38 cellular contexts compared by ENCODE assay signal in genomic region chr4:178966644-178967043, GRCh38.
"Had no signal": no experiment of that assay in that cellular context is flagged by ENCODE, and none has a peak within 500 bp of the region (broad histone marks: within the 10 kb centered on the region; RNA-seq: fewer than 3 reads in every experiment).

No MANE protein-coding gene starts in this region.

- H3K4me3 ChIP-seq: adrenal gland, ascending aorta, body of pancreas, breast epithelium, cardiac muscle cell had no signal

- H3K27me3 ChIP-seq: adrenal gland, ascending aorta, body of pancreas, brain microvascular endothelial cell, breast epithelium, cardiac muscle cell had no signal

- H3K27ac Mint-ChIP-seq: activated naive CD4-positive, alpha-beta T cell treated with anti-CD3 and anti-CD28 coated beads for 36 hours; activated naive CD4-positive, alpha-beta T cell treated with anti-CD3 and anti-CD28 coated beads, Interleukin-2, amount 10 ng/mL, durations not matched to agents 7 days and 5 days; activated naive CD4-positive, alpha-beta T cell treated with anti-CD3 and anti-CD28 coated beads, Interleukin-2, amount 50 U/mL, for 24 hours; activated naive CD4-positive, alpha-beta T cell treated with anti-CD3 and anti-CD28 coated beads, Interleukin-2, amount 50 U/mL, for 72 hours; activated naive CD8-positive, alpha-beta T cell; activated naive CD8-positive, alpha-beta T cell treated with anti-CD3 and anti-CD28 coated beads for 36 hours; activated naive CD8-positive, alpha-beta T cell treated with anti-CD3 and anti-CD28 coated beads, Interleukin-2, amount 10 ng/mL, durations not matched to agents 7 days and 5 days; activated naive CD8-positive, alpha-beta T cell treated with anti-CD3 and anti-CD28 coated beads, Interleukin-2, amount 50 U/mL, for 24 hours; activated T-cell treated with anti-CD3 and anti-CD28 coated beads, Interleukin-2, amount 50 U/mL, for 24 hours; activated T-cell treated with anti-CD3 and anti-CD28 coated beads, Interleukin-2, amount 50 U/mL, for 72 hours; activated T-helper 1 cell treated with anti-CD3 and anti-CD28 coated beads, Interleukin-12 subunit alpha, Interleukin-12 subunit beta, Interleukin-2, Interleukin-4 antibody, amounts not matched to agents 30 ng/mL and 10 ng/mL and 1 ng/mL, durations not matched to agents 14 hours and 24 hours and 36 hours; activated T-helper 17 cell treated with anti-CD3 and anti-CD28 coated beads, Interleukin-2, amount 50 U/mL, for 72 hours; activated T-helper 2 cell treated with anti-CD3 and anti-CD28 coated beads, Interferon-gamma antibody, Interleukin-2, Interleukin-4, amounts not matched to agents 10 μg/mL and 5 μg/mL and 100 μg/mL, durations not matched to agents 14 hours and 24 hours and 36 hours; brain had no signal

- H3K9me3 ChIP-seq: adrenal gland, ascending aorta, body of pancreas, breast epithelium had no signal

- H3K27me3 Mint-ChIP-seq: activated naive CD4-positive, alpha-beta T cell treated with anti-CD3 and anti-CD28 coated beads, Interleukin-2, amount 10 ng/mL, durations not matched to agents 7 days and 5 days; activated naive CD4-positive, alpha-beta T cell treated with anti-CD3 and anti-CD28 coated beads, Interleukin-2, amount 50 U/mL, for 24 hours; activated naive CD8-positive, alpha-beta T cell; activated naive CD8-positive, alpha-beta T cell treated with anti-CD3 and anti-CD28 coated beads for 36 hours; activated naive CD8-positive, alpha-beta T cell treated with anti-CD3 and anti-CD28 coated beads, Interleukin-2, amount 10 ng/mL, durations not matched to agents 7 days and 5 days; activated naive CD8-positive, alpha-beta T cell treated with anti-CD3 and anti-CD28 coated beads, Interleukin-2, amount 50 U/mL, for 24 hours; activated T-cell treated with anti-CD3 and anti-CD28 coated beads, Interleukin-2, amount 50 U/mL, for 24 hours; activated T-helper 17 cell treated with anti-CD3 and anti-CD28 coated beads, Interleukin-2, amount 50 U/mL, for 72 hours; brain; central memory CD8-positive, alpha-beta T cell had no signal

- H3K36me3 ChIP-seq: adrenal gland, ascending aorta, brain microvascular endothelial cell, breast epithelium, cardiac muscle cell had no signal

- H3K4me1 ChIP-seq: adrenal gland, ascending aorta, body of pancreas, breast epithelium had no signal

- H3K27ac ChIP-seq: adrenal gland, ascending aorta, body of pancreas, brain microvascular endothelial cell, breast epithelium, cardiac muscle cell had no signal

- ATAC-seq: activated naive CD4-positive, alpha-beta T cell treated with anti-CD3 and anti-CD28 coated beads, Interleukin-2, amount 50 U/mL, for 72 hours; activated naive CD8-positive, alpha-beta T cell treated with anti-CD3 and anti-CD28 coated beads, Interleukin-2, amount 50 U/mL, for 24 hours; activated T-cell treated with anti-CD3 and anti-CD28 coated beads, Interleukin-2, amount 50 U/mL, for 4 hours; activated T-cell treated with anti-CD3 and anti-CD28 coated beads, Interleukin-2, amount 50 U/mL, for 72 hours; activated T-helper 17 cell treated with anti-CD3 and anti-CD28 coated beads, Interleukin-2, amount 50 U/mL, for 72 hours; body of pancreas had no signal

- H3K9me3 Mint-ChIP-seq: activated naive CD4-positive, alpha-beta T cell treated with anti-CD3 and anti-CD28 coated beads for 36 hours; activated naive CD8-positive, alpha-beta T cell treated with anti-CD3 and anti-CD28 coated beads for 36 hours; brain had no signal

- H3K4me3 Mint-ChIP-seq: activated naive CD4-positive, alpha-beta T cell treated with anti-CD3 and anti-CD28 coated beads for 36 hours; activated naive CD4-positive, alpha-beta T cell treated with anti-CD3 and anti-CD28 coated beads, Interleukin-2, amount 10 ng/mL, durations not matched to agents 7 days and 5 days; activated naive CD4-positive, alpha-beta T cell treated with anti-CD3 and anti-CD28 coated beads, Interleukin-2, amount 50 U/mL, for 24 hours; activated naive CD8-positive, alpha-beta T cell; activated naive CD8-positive, alpha-beta T cell treated with anti-CD3 and anti-CD28 coated beads for 36 hours; activated naive CD8-positive, alpha-beta T cell treated with anti-CD3 and anti-CD28 coated beads, Interleukin-2, amount 10 ng/mL, durations not matched to agents 7 days and 5 days; activated naive CD8-positive, alpha-beta T cell treated with anti-CD3 and anti-CD28 coated beads, Interleukin-2, amount 50 U/mL, for 24 hours; activated T-cell treated with anti-CD3 and anti-CD28 coated beads, Interleukin-2, amount 50 U/mL, for 24 hours; activated T-cell treated with anti-CD3 and anti-CD28 coated beads, Interleukin-2, amount 50 U/mL, for 4 hours; activated T-cell treated with anti-CD3 and anti-CD28 coated beads, Interleukin-2, amount 50 U/mL, for 72 hours; activated T-helper 1 cell treated with anti-CD3 and anti-CD28 coated beads, Interleukin-12 subunit alpha, Interleukin-12 subunit beta, Interleukin-2, Interleukin-4 antibody, amounts not matched to agents 30 ng/mL and 10 ng/mL and 1 ng/mL, durations not matched to agents 14 hours and 24 hours and 36 hours; activated T-helper 17 cell treated with anti-CD3 and anti-CD28 coated beads, Interleukin-2, amount 50 U/mL, for 72 hours; brain; central memory CD8-positive, alpha-beta T cell had no signal

- H3K36me3 Mint-ChIP-seq: activated naive CD4-positive, alpha-beta T cell treated with anti-CD3 and anti-CD28 coated beads, Interleukin-2, amount 10 ng/mL, durations not matched to agents 7 days and 5 days; activated naive CD4-positive, alpha-beta T cell treated with anti-CD3 and anti-CD28 coated beads, Interleukin-2, amount 50 U/mL, for 24 hours; activated naive CD4-positive, alpha-beta T cell treated with anti-CD3 and anti-CD28 coated beads, Interleukin-2, amount 50 U/mL, for 72 hours; activated naive CD8-positive, alpha-beta T cell; activated naive CD8-positive, alpha-beta T cell treated with anti-CD3 and anti-CD28 coated beads for 36 hours; activated naive CD8-positive, alpha-beta T cell treated with anti-CD3 and anti-CD28 coated beads, Interleukin-2, amount 10 ng/mL, durations not matched to agents 7 days and 5 days; brain had no signal

- H3K4me1 Mint-ChIP-seq: activated naive CD4-positive, alpha-beta T cell treated with anti-CD3 and anti-CD28 coated beads, Interleukin-2, amount 10 ng/mL, durations not matched to agents 7 days and 5 days; activated naive CD4-positive, alpha-beta T cell treated with anti-CD3 and anti-CD28 coated beads, Interleukin-2, amount 50 U/mL, for 24 hours; activated naive CD8-positive, alpha-beta T cell treated with anti-CD3 and anti-CD28 coated beads for 36 hours; activated naive CD8-positive, alpha-beta T cell treated with anti-CD3 and anti-CD28 coated beads, Interleukin-2, amount 10 ng/mL, durations not matched to agents 7 days and 5 days; activated naive CD8-positive, alpha-beta T cell treated with anti-CD3 and anti-CD28 coated beads, Interleukin-2, amount 50 U/mL, for 24 hours; activated T-helper 17 cell treated with anti-CD3 and anti-CD28 coated beads, Interleukin-2, amount 50 U/mL, for 72 hours; brain; central memory CD8-positive, alpha-beta T cell had no signal

- DNase-seq: activated effector memory CD4-positive, alpha-beta T cell treated with anti-CD3 and anti-CD28 coated beads, Interleukin-2, amount 50 U/mL, for 16 hours; activated effector memory CD4-positive, alpha-beta T cell treated with Interleukin-2 at 50 U/mL for 16 hours; activated gamma-delta T cell; activated gamma-delta T cell treated with Interleukin-2 at 50 U/mL for 16 hours; activated naive CD4-positive, alpha-beta T cell; activated naive CD4-positive, alpha-beta T cell treated with anti-CD3 and anti-CD28 coated beads for 36 hours; activated naive CD4-positive, alpha-beta T cell treated with anti-CD3 and anti-CD28 coated beads, Interleukin-2, amount 10 ng/mL, durations not matched to agents 7 days and 5 days; activated naive CD4-positive, alpha-beta T cell treated with anti-CD3 and anti-CD28 coated beads, Interleukin-2, amount 50 U/mL, for 16 hours; activated naive CD4-positive, alpha-beta T cell treated with Interleukin-2 at 50 U/mL for 16 hours; activated naive CD8-positive, alpha-beta T cell treated with anti-CD3 and anti-CD28 coated beads for 36 hours; activated naive CD8-positive, alpha-beta T cell treated with anti-CD3 and anti-CD28 coated beads, Interleukin-2, amount 10 ng/mL, durations not matched to agents 7 days and 5 days; activated naive CD8-positive, alpha-beta T cell treated with anti-CD3 and anti-CD28 coated beads, Interleukin-2, amount 50 U/mL, for 24 hours; activated T-cell treated with anti-CD3 and anti-CD28 coated beads, Interleukin-2, amount 50 U/mL, for 1 hour; activated T-cell treated with anti-CD3 and anti-CD28 coated beads, Interleukin-2, amount 50 U/mL, for 24 hours; activated T-cell treated with anti-CD3 and anti-CD28 coated beads, Interleukin-2, amount 50 U/mL, for 4 hours; activated T-cell treated with anti-CD3 and anti-CD28 coated beads, Interleukin-2, amount 50 U/mL, for 48 hours; activated T-cell treated with anti-CD3 and anti-CD28 coated beads, Interleukin-2, amount 50 U/mL, for 72 hours; adrenal gland; amniotic stem cell; amygdala; anterior cingulate cortex; aorta; body of pancreas; brain microvascular endothelial cell; caudate nucleus; central memory CD4-positive, alpha-beta T cell; cerebellar nuclear complex had no signal
